In genomic region chr9:75990181-75990580, GRCh38 we compare ENCODE assay signal across 23 cellular contexts.
"Had no signal": no experiment of that assay in that cellular context is flagged by ENCODE, and none has a peak within 500 bp of the region (broad histone marks: within the 10 kb centered on the region; RNA-seq: fewer than 3 reads in every experiment).

No MANE protein-coding gene starts in this region.

- H3K27ac ChIP-seq: cardiac muscle cell, coronary artery, esophagus squamous epithelium, left lung, neutrophil, pancreas, sigmoid colon, spleen, suprapubic skin had no signal

- H3K9me3 ChIP-seq: esophagus squamous epithelium, left lung, neutrophil, pancreas, sigmoid colon, spleen, suprapubic skin had no signal

- H3K36me3 ChIP-seq: cardiac muscle cell, left lung, neutrophil, pancreas, spleen, suprapubic skin had no signal

- H3K27me3 ChIP-seq: cardiac muscle cell, esophagus squamous epithelium, left lung, neutrophil, pancreas, sigmoid colon, spleen, suprapubic skin had no signal

- H3K4me1 ChIP-seq: left lung, pancreas, spleen, suprapubic skin had no signal

- H3K4me3 ChIP-seq: cardiac muscle cell, coronary artery, esophagus squamous epithelium, left lung, pancreas, sigmoid colon, spleen, suprapubic skin had no signal

- ATAC-seq: effector memory CD8-positive, alpha-beta T cell; left lung; naive thymus-derived CD8-positive, alpha-beta T cell; pancreas; right cardiac atrium; stimulated activated memory B cell treated with anti-CD40 and anti-IgM and Interleukin-4, amounts not matched to agents 10 μg/mL and 1 μg/mL and 100 μg/mL, for 72 hours; stimulated activated naive CD8-positive, alpha-beta T cell treated with anti-CD3 and anti-CD28 coated beads, Interleukin-15, Interleukin-2, amounts not matched to agents 100 U/mL and 50 U/mL, for 24 hours had no signal

- DNase-seq: dermis blood vessel endothelial cell; effector memory CD8-positive, alpha-beta T cell; erythroblast; esophagus squamous epithelium; foreskin melanocyte; glutamatergic neuron; kidney; left lung; mesendoderm; midbrain; naive thymus-derived CD8-positive, alpha-beta T cell; pancreas; right cardiac atrium; sigmoid colon; spleen; stimulated activated CD4-positive, alpha-beta T cell treated with anti-CD3 and anti-CD28 coated beads, Interleukin-4, amount 100 ng/mL, for 4 hours; stimulated activated naive CD8-positive, alpha-beta T cell treated with anti-CD3 and anti-CD28 coated beads, Interleukin-15, Interleukin-2, amounts not matched to agents 100 U/mL and 50 U/mL, for 24 hours; trophoblast cell had no signal
